8 cellular contexts compared by ENCODE assay signal in genomic region chr1:203216274-203217138, GRCh38. TPM values are rescaled to one million over a fixed set of nuclear protein-coding genes. Genes with fewer than 3 reads are reported as not detected.
DNase-seq lines count a peak whose midpoint lies in the region; ATAC-seq and TF ChIP-seq lines count a peak whose summit lies in the region.

No MANE protein-coding gene starts in this region.

- H3K23ac ChIP-seq in mesendoderm (ENCODE audit: low read length): peak overlapping the region; percentile 30

- H3K27me3 ChIP-seq in HL-60 (ENCODE audit: insufficient read depth, poor library complexity, severe bottlenecking) (no peaks in the 10 kb centered on the region), endodermal cell (ENCODE audit: control insufficient read depth, insufficient read depth, low read length, poor library complexity, severe bottlenecking) (no peaks in the 10 kb centered on the region), mesendoderm (ENCODE audit: insufficient read depth, low read length, poor library complexity) (no peaks in the 10 kb centered on the region)

- POLR2A ChIA-PET in activated CD8-positive, alpha-beta T cell treated with anti-CD3 and anti-CD28 coated beads, Interleukin-2, amount 10 ng/mL, durations not matched to agents 7 days and 5 days (lab: Charles Lee): no interaction called here

- H3K27ac ChIP-seq in C4-2B (no peak overlapping the region), HL-60 (replicated peaks) (no peak overlapping the region; the same call in 1 of the 2 replicates), endodermal cell (ENCODE audit: low read depth, low read length) (no peak overlapping the region), mesendoderm (ENCODE audit: low read depth, low read length) (no peak overlapping the region)

- H2BK120ac ChIP-seq in mesendoderm (ENCODE audit: low read depth, low read length): no peak overlapping the region

- ATAC-seq in activated CD8-positive, alpha-beta T cell treated with anti-CD3 and anti-CD28 coated beads, Interleukin-2, amount 10 ng/mL, durations not matched to agents 7 days and 5 days: peak; percentile 75
- ATAC-seq in GM18868 (IDR thresholded peaks at IDR 0.05; ENCODE audit: unreplicated experiment): no peak

- H4K8ac ChIP-seq in mesendoderm (ENCODE audit: low read depth, low read length): no peak overlapping the region

- no peak overlapping the region for H3K27ac Mint-ChIP-seq in activated CD8-positive, alpha-beta T cell treated with anti-CD3 and anti-CD28 coated beads, Interleukin-2, amount 10 ng/mL, durations not matched to agents 7 days and 5 days
- no peak overlapping the region for H3K27ac Mint-ChIP-seq in endodermal cell

- H3K9me3 ChIP-seq in endodermal cell (ENCODE audit: control insufficient read depth, low read length): no peaks in the 10 kb centered on the region

- no peaks in the 10 kb centered on the region for H3K4me1 Mint-ChIP-seq in activated CD8-positive, alpha-beta T cell treated with anti-CD3 and anti-CD28 coated beads, Interleukin-2, amount 10 ng/mL, durations not matched to agents 7 days and 5 days (ENCODE audit: low read depth)
- H3K4me1 Mint-ChIP-seq in endodermal cell: peaks cover 10% of the 10 kb centered on the region

- CTCF ChIA-PET in activated CD8-positive, alpha-beta T cell treated with anti-CD3 and anti-CD28 coated beads, Interleukin-2, amount 10 ng/mL, durations not matched to agents 7 days and 5 days (lab: Charles Lee): interaction anchor here (0.6 to 8.4 kb wide), 34 partner anchors 8 to 346 kb away, joined by 3 to 116 read pairs (median 4); no protein-coding TSS in a partner anchor

- H2BK15ac ChIP-seq in mesendoderm (replicated peaks; ENCODE audit: low read depth): no peak overlapping the region

- H3K27me3 Mint-ChIP-seq in activated CD8-positive, alpha-beta T cell treated with anti-CD3 and anti-CD28 coated beads, Interleukin-2, amount 10 ng/mL, durations not matched to agents 7 days and 5 days (ENCODE audit: low read depth): peaks cover 5% of the 10 kb centered on the region
- peaks cover 26% of the 10 kb centered on the region for H3K27me3 Mint-ChIP-seq in endodermal cell (ENCODE audit: insufficient read depth)

- H3K4me2 ChIP-seq in mesendoderm (ENCODE audit: low read length): no peak overlapping the region

- 41 to 43% methylated on average over 17 to 19 of the region's 19 CpGs for WGBS in endodermal cell (ENCODE audit: insufficient coverage in 1 of 2, insufficient read length in 1 of 2), 2 experiments
- no CpG with 5 or more reads among the region's 19 CpGs for WGBS in mesendoderm (ENCODE audit: extremely low coverage, insufficient coverage, low lambda C conversion rate)

- H3K4me1 ChIP-seq in endodermal cell (ENCODE audit: control insufficient read depth, insufficient read depth, low read length): no peaks in the 10 kb centered on the region
- H3K4me1 ChIP-seq in mesendoderm (ENCODE audit: control insufficient read depth, low read depth, low read length): no peaks in the 10 kb centered on the region

- H4K5ac ChIP-seq in mesendoderm (ENCODE audit: low read length): no peak overlapping the region

- no peak overlapping the region for H3K9ac ChIP-seq in endodermal cell (ENCODE audit: extremely low read depth, low read length, poor library complexity, severe bottlenecking)
- H3K9ac ChIP-seq in mesendoderm (ENCODE audit: low read length): no peak overlapping the region

- TF ChIP-seq CTCF in C4-2B (conservative IDR thresholded peaks at IDR 0.05): peak; percentile 86
- peak; percentile 67 for TF ChIP-seq CTCF in HL-60 (IDR thresholded peaks at IDR 0.05; ENCODE audit: insufficient read depth, low read length)
- peak; percentile 88 for TF ChIP-seq CTCF in endodermal cell (conservative IDR thresholded peaks at IDR 0.05)

- H3K36me3 ChIP-seq in endodermal cell (ENCODE audit: control insufficient read depth, insufficient read depth, low read length): no peaks in the 10 kb centered on the region
- no peaks in the 10 kb centered on the region for H3K36me3 ChIP-seq in mesendoderm (ENCODE audit: control insufficient read depth, insufficient read depth, low read length)

- no peak overlapping the region for H3K4me3 Mint-ChIP-seq in activated CD8-positive, alpha-beta T cell treated with anti-CD3 and anti-CD28 coated beads, Interleukin-2, amount 10 ng/mL, durations not matched to agents 7 days and 5 days
- no peak overlapping the region for H3K4me3 Mint-ChIP-seq in endodermal cell

- H3K79me1 ChIP-seq in mesendoderm (ENCODE audit: low read length): no peaks in the 10 kb centered on the region

- no peak overlapping the region for H2BK5ac ChIP-seq in mesendoderm (ENCODE audit: low read length)

- no peak overlapping the region for H3K4ac ChIP-seq in mesendoderm (ENCODE audit: low read depth, low read length)

- H3K36me3 Mint-ChIP-seq in activated CD8-positive, alpha-beta T cell treated with anti-CD3 and anti-CD28 coated beads, Interleukin-2, amount 10 ng/mL, durations not matched to agents 7 days and 5 days (ENCODE audit: low read depth): no peaks in the 10 kb centered on the region
- no peaks in the 10 kb centered on the region for H3K36me3 Mint-ChIP-seq in endodermal cell (ENCODE audit: low read depth)

- H3K56ac ChIP-seq in mesendoderm (ENCODE audit: low read length): no peak overlapping the region

- H3K18ac ChIP-seq in mesendoderm (ENCODE audit: low read length): no peak overlapping the region

- no peaks in the 10 kb centered on the region for H3K9me3 Mint-ChIP-seq in activated CD8-positive, alpha-beta T cell treated with anti-CD3 and anti-CD28 coated beads, Interleukin-2, amount 10 ng/mL, durations not matched to agents 7 days and 5 days (ENCODE audit: insufficient read depth)
- no peaks in the 10 kb centered on the region for H3K9me3 Mint-ChIP-seq in endodermal cell

- DNase-seq in HL-60 (ENCODE audit: low read depth in 1 of 2, low spot score in 1 of 2) (peak; percentile 47 to 72), NCI-H82 treated with DMSO at 0.1 percent for 48 hours (lab: John Stamatoyannopoulos, UW; ENCODE audit: unreplicated experiment) (peak; percentile 85), endodermal cell (peak; percentile 90), mesendoderm (peak; percentile 82)
- peak; percentile 70 for DNase-seq in activated CD8-positive, alpha-beta T cell treated with anti-CD3 and anti-CD28 coated beads, Interleukin-2, amount 10 ng/mL, durations not matched to agents 7 days and 5 days
- DNase-seq in stimulated activated CD8-positive, alpha-beta memory T cell treated with anti-CD3 and anti-CD28 coated beads, Interleukin-4, amount 100 ng/mL, for 4 hours (ENCODE audit: low read depth in 2 of 2, low spot score in 1 of 2): peak; percentile 15 to 18

- H3K4me3 ChIP-seq in HL-60 (replicated peaks; ENCODE audit: insufficient read depth, low read length) (no peak overlapping the region), endodermal cell (ENCODE audit: low read length) (no peak overlapping the region), mesendoderm (ENCODE audit: low read length) (no peak overlapping the region)

- no peak overlapping the region for H2AK5ac ChIP-seq in mesendoderm (ENCODE audit: low read length)

- H3K79me2 ChIP-seq in mesendoderm (ENCODE audit: control insufficient read depth, insufficient read depth, low read length): no peaks in the 10 kb centered on the region

RNA-seq across cellular contexts. Expression of gene CHIT1, which starts 13.0 kb away (rescaled TPM):
- total RNA-seq in activated CD8-positive, alpha-beta T cell treated with anti-CD3 and anti-CD28 coated beads, Interleukin-2, amount 10 ng/mL, durations not matched to agents 7 days and 5 days: under 1 TPM; 0.39 to 0.50 TPM
- total RNA-seq in endodermal cell: under 1 TPM in 1 of 2 donors, not detected in 1; 0.07 TPM
- polyA plus RNA-seq in endodermal cell (2013, experiment 1 of 2): not detected
- not detected for polyA plus RNA-seq in endodermal cell (2013, experiment 2 of 2)
- polyA plus RNA-seq in mesendoderm (2013, experiment 1 of 2): not detected
- not detected for polyA plus RNA-seq in mesendoderm (2013, experiment 2 of 2)

RNA-seq across cellular contexts. Expression of gene CHI3L1, which starts 30.0 kb away (rescaled TPM):
- not detected for total RNA-seq in activated CD8-positive, alpha-beta T cell treated with anti-CD3 and anti-CD28 coated beads, Interleukin-2, amount 10 ng/mL, durations not matched to agents 7 days and 5 days
- total RNA-seq in endodermal cell: 1 to 10 TPM in 1 of 2 donors, under 1 TPM in 1; 0.18 to 1.1 TPM
- polyA plus RNA-seq in endodermal cell (2013, experiment 1 of 2): 0.71 TPM
- 1.3 TPM for polyA plus RNA-seq in endodermal cell (2013, experiment 2 of 2)
- 0.22 TPM for polyA plus RNA-seq in mesendoderm (2013, experiment 1 of 2)
- polyA plus RNA-seq in mesendoderm (2013, experiment 2 of 2): 0.20 TPM

RNA-seq across cellular contexts. Expression of gene MYBPH, which starts 40.9 kb away (rescaled TPM):
- not detected for total RNA-seq in activated CD8-positive, alpha-beta T cell treated with anti-CD3 and anti-CD28 coated beads, Interleukin-2, amount 10 ng/mL, durations not matched to agents 7 days and 5 days
- total RNA-seq in endodermal cell: not detected
- polyA plus RNA-seq in endodermal cell (2013, experiment 1 of 2): not detected
- not detected for polyA plus RNA-seq in endodermal cell (2013, experiment 2 of 2)
- not detected for polyA plus RNA-seq in mesendoderm (2013, experiment 1 of 2)
- polyA plus RNA-seq in mesendoderm (2013, experiment 2 of 2): 0.04 TPM

Comparison
In these comparisons a context has a peak if more than half of its experiments do, and no peak if none do; other contexts are left out.
1. DNase-seq: peak in every context shown above with its lines; median percentile 90 in endodermal cell; 85 in NCI-H82 treated with DMSO at 0.1 percent for 48 hours; 82 in mesendoderm; 70 in activated CD8-positive, alpha-beta T cell treated with anti-CD3 and anti-CD28 coated beads, Interleukin-2, amount 10 ng/mL, durations not matched to agents 7 days and 5 days; 60 in HL-60; 16 in stimulated activated CD8-positive, alpha-beta memory T cell treated with anti-CD3 and anti-CD28 coated beads, Interleukin-4, amount 100 ng/mL, for 4 hours.